24 cellular contexts compared by ENCODE assay signal in genomic region chr4:56099378-56099786, GRCh38.
DNase-seq lines count a peak whose midpoint lies in the region; ATAC-seq, FAIRE-seq and TF ChIP-seq lines count a peak whose summit lies in the region.
"Had no signal": no experiment of that assay in that cellular context is flagged by ENCODE, and none has a peak within 500 bp of the region (broad histone marks: within the 10 kb centered on the region; RNA-seq: fewer than 3 reads in every experiment).

No MANE protein-coding gene starts in this region.

- no peaks in the 10 kb centered on the region for H3K36me3 Mint-ChIP-seq in osteocyte (ENCODE audit: unreplicated experiment)
- H3K36me3 Mint-ChIP-seq: activated CD8-positive, alpha-beta memory T cell treated with anti-CD3 and anti-CD28 coated beads, Interleukin-2, amount 10 ng/mL, durations not matched to agents 7 days and 5 days; CD4-positive, alpha-beta memory T cell had no signal

- H3K27me3 Mint-ChIP-seq in osteocyte (ENCODE audit: unreplicated experiment): peaks cover 2% of the 10 kb centered on the region
- H3K27me3 Mint-ChIP-seq: activated CD4-positive, alpha-beta T cell treated with anti-CD3 and anti-CD28 coated beads for 36 hours had no signal

- no peaks in the 10 kb centered on the region for H3K79me2 ChIP-seq in K562 (ENCODE audit: control insufficient read depth, insufficient read depth, low read length)

- no peaks in the 10 kb centered on the region for H3K27me3 ChIP-seq in BLaER1
- H3K27me3 ChIP-seq in K562 (ENCODE audit: control insufficient read depth in 2 of 2, insufficient read depth in 2 of 2, low read length in 2 of 2): peaks cover 19 to 28% of the 10 kb centered on the region in 2 experiments
- H3K27me3 ChIP-seq: left lung, neutrophil, transverse colon had no signal

- POLR2A ChIA-PET in K562 (lab: Yijun Ruan, JAX): interaction anchor here (0.8 kb wide), 1 partner anchor 729 kb away, joined by 4 read pairs; no protein-coding TSS in a partner anchor

- H3K9me3 ChIP-seq in BLaER1 (peaks cover 9% of the 10 kb centered on the region), K562 (replicated peaks; ENCODE audit: control insufficient read depth, insufficient read depth, low read depth, low read length) (no peaks in the 10 kb centered on the region)
- H3K9me3 ChIP-seq: A549, left lung, neutrophil, SK-N-SH, transverse colon had no signal

- H3K4me2 ChIP-seq in BLaER1: peak overlapping the region; percentile 18
- no peak overlapping the region for H3K4me2 ChIP-seq in K562 (ENCODE audit: insufficient read depth, low read length)
- H3K4me2 ChIP-seq: A549, SK-N-SH had no signal

- H3K36me3 ChIP-seq in BLaER1 (peaks cover 10% of the 10 kb centered on the region), K562 (ENCODE audit: control insufficient read depth, insufficient read depth, low read length) (no peaks in the 10 kb centered on the region)
- H3K36me3 ChIP-seq: left lung, neutrophil, transverse colon had no signal

- no peak overlapping the region for H3K9ac ChIP-seq in BLaER1
- H3K9ac ChIP-seq in K562 (ENCODE audit: insufficient read depth in 1 of 2, low read depth in 2 of 2, low read length in 2 of 2): no peak overlapping the region
- H3K9ac ChIP-seq: SK-N-SH had no signal

- in situ Hi-C loops in K562 (cut with MboI): no loop called here

- H3K4me3 ChIP-seq in BLaER1 (no peak overlapping the region), NB4 (ENCODE audit: low read depth, low read length) (no peak overlapping the region), K562 (no peak overlapping the region)
- H3K4me3 ChIP-seq: A549, left lung, transverse colon had no signal

- TF ChIP-seq RAD21 in K562 (CRISPR knock-in tag; conservative IDR thresholded peaks at IDR 0.05 in 1 of 2, IDR thresholded peaks at IDR 0.05 in 1 of 2): no peak

- H3K27ac ChIP-seq in BLaER1: no peak overlapping the region
- H3K27ac ChIP-seq in K562 (ENCODE audit: extremely low read depth, low read depth, low read length): no peak overlapping the region
- H3K27ac ChIP-seq: A549, left lung, neutrophil, transverse colon had no signal

- H3K9me1 ChIP-seq in K562 (ENCODE audit: control insufficient read depth, insufficient read depth, low read length): no peaks in the 10 kb centered on the region

- TF ChIP-seq POLR2A in NB4 (IDR thresholded peaks at IDR 0.05; ENCODE audit: extremely low read depth, insufficient read length) (no peak), K562 (conservative IDR thresholded peaks at IDR 0.05) (no peak)

- CTCF ChIA-PET in K562 (lab: Yijun Ruan, JAX; ENCODE audit: low intra/inter-chr PET ratio): no interaction called here

- H3K4me1 Mint-ChIP-seq in osteocyte (ENCODE audit: unreplicated experiment): no peaks in the 10 kb centered on the region
- H3K4me1 Mint-ChIP-seq: activated CD4-positive, alpha-beta T cell treated with anti-CD3 and anti-CD28 coated beads for 36 hours; activated CD8-positive, alpha-beta memory T cell treated with anti-CD3 and anti-CD28 coated beads, Interleukin-2, amount 10 ng/mL, durations not matched to agents 7 days and 5 days; CD4-positive, alpha-beta memory T cell had no signal

- BruUV-seq in K562 (replicated peaks; lab: Mats Ljungman, UMichigan): no TSS peak

- intact Hi-C loops in K562 (cut with micrococcal nuclease): no loop called here

- no peak for ATAC-seq in K562
- ATAC-seq in HG03342 (IDR thresholded peaks at IDR 0.05; ENCODE audit: unreplicated experiment): no peak
- ATAC-seq: A549; activated CD4-positive, alpha-beta T cell treated with anti-CD3 and anti-CD28 coated beads for 36 hours; activated CD8-positive, alpha-beta memory T cell treated with anti-CD3 and anti-CD28 coated beads, Interleukin-2, amount 10 ng/mL, durations not matched to agents 7 days and 5 days; left lung; Panc1; sciatic nerve had no signal

- H4K20me1 ChIP-seq in BLaER1 (peaks cover 45% of the 10 kb centered on the region), K562 (replicated peaks; ENCODE audit: control insufficient read depth, insufficient read depth, low read length) (no peaks in the 10 kb centered on the region; the same call in 1 of the 2 replicates)

- H3K4me3 Mint-ChIP-seq in osteocyte (ENCODE audit: unreplicated experiment): no peak overlapping the region
- H3K4me3 Mint-ChIP-seq: activated CD4-positive, alpha-beta T cell treated with anti-CD3 and anti-CD28 coated beads for 36 hours; activated CD8-positive, alpha-beta memory T cell treated with anti-CD3 and anti-CD28 coated beads, Interleukin-2, amount 10 ng/mL, durations not matched to agents 7 days and 5 days; CD4-positive, alpha-beta memory T cell; endodermal cell had no signal

- no peak for FAIRE-seq in K562 (lab: Jason Lieb, UNC)
- FAIRE-seq: A549 had no signal

- TF ChIP-seq EP300 in K562 (IDR thresholded peaks at IDR 0.05; ENCODE audit: low read length): no peak

- H3K9me3 Mint-ChIP-seq in osteocyte (ENCODE audit: unreplicated experiment): no peaks in the 10 kb centered on the region
- H3K9me3 Mint-ChIP-seq: CD4-positive, alpha-beta memory T cell; endodermal cell had no signal

- no peak overlapping the region for H2AFZ ChIP-seq in K562 (ENCODE audit: low read depth, low read length)

- no peak overlapping the region for H3K27ac Mint-ChIP-seq in osteocyte (ENCODE audit: unreplicated experiment)
- H3K27ac Mint-ChIP-seq: activated CD4-positive, alpha-beta T cell treated with anti-CD3 and anti-CD28 coated beads for 36 hours; activated CD8-positive, alpha-beta memory T cell treated with anti-CD3 and anti-CD28 coated beads, Interleukin-2, amount 10 ng/mL, durations not matched to agents 7 days and 5 days; CD4-positive, alpha-beta memory T cell; endodermal cell had no signal

- TF ChIP-seq CTCF in NB4 (IDR thresholded peaks at IDR 0.05; ENCODE audit: low read depth, low read length) (no peak), K562 (IDR thresholded peaks at IDR 0.05 in 2 of 3, conservative IDR thresholded peaks at IDR 0.05 in 1 of 3; ENCODE audit: insufficient read depth in 2 of 3, low read depth in 1 of 3, low read length in 3 of 3) (no peak), osteocyte (IDR thresholded peaks at IDR 0.05) (no peak)

- peaks cover 30% of the 10 kb centered on the region for H3K4me1 ChIP-seq in BLaER1
- no peaks in the 10 kb centered on the region; a peak in 1 of 5 replicates for H3K4me1 ChIP-seq in K562 (replicated peaks in 1 of 2; ENCODE audit: control insufficient read depth in 2 of 2, insufficient read depth in 2 of 2, low read length in 2 of 2)
- H3K4me1 ChIP-seq: A549, left lung, transverse colon had no signal

- DNase-seq in NB4 (ENCODE audit: low read depth): peak; percentile 9
- no peak for DNase-seq in K562 (ENCODE audit: extremely low read depth in 1 of 4, low spot score in 3 of 4)
- peak; percentile 54 for DNase-seq in islet precursor cell
- DNase-seq in activated naive CD4-positive, alpha-beta T cell treated with Interleukin-2 at 50 U/mL for 16 hours: no peak
- no peak for DNase-seq in osteocyte (ENCODE audit: extremely low spot score, unreplicated experiment)
- no peak for DNase-seq in activated effector memory CD4-positive, alpha-beta T cell treated with anti-CD3 and anti-CD28 coated beads, Interleukin-2, amount 50 U/mL, for 16 hours
- DNase-seq: activated CD4-positive, alpha-beta T cell treated with anti-CD3 and anti-CD28 coated beads for 36 hours; activated CD8-positive, alpha-beta memory T cell treated with anti-CD3 and anti-CD28 coated beads, Interleukin-2, amount 10 ng/mL, durations not matched to agents 7 days and 5 days; CD4-positive, alpha-beta memory T cell; DMS79; endodermal cell; H7; left lung; NCI-H1105; NCI-H82; SK-N-SH; stimulated activated naive CD4-positive, alpha-beta T cell treated with Interleukin-2 at 50 U/mL for 16 hours; transverse colon had no signal

- 3% methylated on average over 3 of the region's 3 CpGs for WGBS in K562 (ENCODE audit: insufficient coverage, low coverage, missing lambda C conversion rate)

TF ChIP-seq in K562, 482 proteins besides CTCF, POLR2A, EP300 and RAD21:
- 0 out of 2 replicates have a peak, but pooled peaks have one; percentile 3 for TF ChIP-seq MEF2A (IDR thresholded peaks at IDR 0.05; ENCODE audit: control insufficient read depth, low read depth, low read length)
- TF ChIP-seq, protein P1, sequence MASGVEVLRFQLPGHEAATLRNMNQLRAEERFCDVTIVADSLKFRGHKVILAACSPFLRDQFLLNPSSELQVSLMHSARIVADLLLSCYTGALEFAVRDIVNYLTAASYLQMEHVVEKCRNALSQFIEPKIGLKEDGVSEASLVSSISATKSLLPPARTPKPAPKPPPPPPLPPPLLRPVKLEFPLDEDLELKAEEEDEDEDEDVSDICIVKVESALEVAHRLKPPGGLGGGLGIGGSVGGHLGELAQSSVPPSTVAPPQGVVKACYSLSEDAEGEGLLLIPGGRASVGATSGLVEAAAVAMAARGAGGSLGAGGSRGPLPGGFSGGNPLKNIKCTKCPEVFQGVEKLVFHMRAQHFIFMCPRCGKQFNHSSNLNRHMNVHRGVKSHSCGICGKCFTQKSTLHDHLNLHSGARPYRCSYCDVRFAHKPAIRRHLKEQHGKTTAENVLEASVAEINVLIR (CRISPR knock-in tag; IDR thresholded peaks at IDR 0.05): no peak

Comparison
In these comparisons a context has a peak if more than half of its experiments do, and no peak if none do; other contexts are left out.
1. DNase-seq: peak in NB4 (single experiment) and islet precursor cell (single experiment); none in K562 (0 of 4), activated naive CD4-positive, alpha-beta T cell treated with Interleukin-2 at 50 U/mL for 16 hours (single experiment), osteocyte (single experiment) and activated effector memory CD4-positive, alpha-beta T cell treated with anti-CD3 and anti-CD28 coated beads, Interleukin-2, amount 50 U/mL, for 16 hours (single experiment).